Comparison of ENCODE assay signal across 1 cellular context in genomic region chr6:93919365-93919764, GRCh38.
TF ChIP-seq lines count a peak whose summit lies in the region.

No MANE protein-coding gene starts in this region.

TF ChIP-seq in liver, 16 proteins besides CTCF, POLR2A, EP300 and RAD21 (continued from another document):
- TF ChIP-seq REST (IDR thresholded peaks at IDR 0.05): peak; percentile 49
